Comparison of ENCODE assay signal across 8 cellular contexts in the genomic region with DNA sequence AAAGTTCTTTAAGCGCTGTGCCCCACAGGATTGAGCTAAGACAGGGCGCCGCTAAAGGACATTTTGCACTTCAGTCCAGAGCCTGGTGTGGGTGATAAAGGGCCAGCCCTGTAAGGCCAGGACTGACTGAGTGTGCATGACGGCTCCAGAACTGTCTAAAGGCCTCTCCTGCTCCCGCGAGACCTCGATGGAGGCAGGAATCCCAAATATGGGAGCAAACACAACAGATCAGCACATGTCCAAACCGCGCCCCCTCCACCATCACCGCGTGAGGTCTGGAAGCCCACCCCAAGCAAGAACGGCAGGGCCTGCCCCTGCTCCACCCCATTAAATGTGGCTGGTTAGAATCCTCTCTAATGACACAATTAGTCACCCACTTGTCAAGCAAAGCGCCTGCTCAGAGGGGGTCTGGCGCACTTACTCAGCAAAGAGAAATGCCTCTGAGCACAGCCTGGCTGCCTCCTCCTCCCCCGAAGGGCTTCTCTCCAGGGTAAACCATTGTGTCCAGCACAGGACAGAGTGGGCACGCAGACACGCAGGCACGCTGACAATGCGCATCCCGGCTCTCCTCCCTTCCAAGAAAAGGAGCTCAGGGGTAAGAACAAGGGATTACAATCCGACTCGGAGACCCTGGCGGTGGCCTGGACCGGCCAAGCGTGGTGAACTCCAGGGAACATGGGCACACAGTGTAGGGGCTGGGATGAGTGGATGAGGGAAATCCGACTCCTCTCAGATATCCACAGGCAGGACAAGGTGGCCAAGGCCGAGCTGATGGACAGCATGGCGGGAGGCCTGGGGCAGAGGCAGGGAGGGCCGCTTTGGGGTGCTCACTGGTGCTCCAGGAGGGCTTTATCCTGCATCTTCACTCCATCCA. TPM values are rescaled to one million over a fixed set of nuclear protein-coding genes. Genes with fewer than 3 reads are reported as not detected.
DNase-seq lines count a peak whose midpoint lies in the region; ATAC-seq and TF ChIP-seq lines count a peak whose summit lies in the region.

No MANE protein-coding gene starts in this region.

- H3K27ac Mint-ChIP-seq in T-helper 17 cell (no peak overlapping the region), natural killer cell (peak overlapping the region; percentile 41 to 52)

- peak overlapping the region; percentile 75 to 81 (median 78) for H3K4me3 ChIP-seq in fibroblast of lung (replicated peaks in 1 of 4; ENCODE audit: control extremely low read depth in 1 of 4, insufficient read depth in 1 of 4, low read depth in 3 of 4, low read length in 4 of 4)

- no peak overlapping the region for H2AFZ ChIP-seq in fibroblast of lung (ENCODE audit: low read length)

- ATAC-seq in T-helper 17 cell (no peak), natural killer cell (no peak), HG03095 (IDR thresholded peaks at IDR 0.05; ENCODE audit: unreplicated experiment) (no peak), HG03460 (IDR thresholded peaks at IDR 0.05; ENCODE audit: unreplicated experiment) (no peak), HG02642 (IDR thresholded peaks at IDR 0.05; ENCODE audit: poor library complexity, unreplicated experiment) (no peak)

- H3K4me3 Mint-ChIP-seq in T-helper 17 cell: peak overlapping the region; percentile 71
- peak overlapping the region; percentile 78 for H3K4me3 Mint-ChIP-seq in natural killer cell

- H3K79me2 ChIP-seq in fibroblast of lung (ENCODE audit: control insufficient read depth, insufficient read depth, low read length): peaks cover 53% of the 10 kb centered on the region

- peak overlapping the region; percentile 97 for H3K4me2 ChIP-seq in fibroblast of lung (ENCODE audit: extremely low read depth, insufficient read depth, low read length)

- H3K27me3 Mint-ChIP-seq in T-helper 17 cell (no peaks in the 10 kb centered on the region), natural killer cell (ENCODE audit: low read depth in 2 of 2) (no peaks in the 10 kb centered on the region)

- peaks cover 4% of the 10 kb centered on the region for H3K36me3 ChIP-seq in fibroblast of lung (ENCODE audit: control insufficient read depth, insufficient read depth, low read length)

- TF ChIP-seq CTCF in fibroblast of lung (conservative IDR thresholded peaks at IDR 0.05 in 1 of 2, IDR thresholded peaks at IDR 0.05 in 1 of 2; ENCODE audit: low read depth in 1 of 2, low read length in 2 of 2) (no peak), natural killer cell (IDR thresholded peaks at IDR 0.05) (no peak)

- DNase-seq in NCI-H2227 (lab: John Stamatoyannopoulos, UW; ENCODE audit: unreplicated experiment): peak; percentile 75
- no peak for DNase-seq in NCI-H2227 treated with DMSO at 0.1 percent for 48 hours (lab: John Stamatoyannopoulos, UW)
- no peak for DNase-seq in T-helper 17 cell
- DNase-seq in fibroblast of lung (ENCODE audit: low read depth in 2 of 2): peak; percentile 97 to 100
- no peak for DNase-seq in natural killer cell

- H3K9me3 ChIP-seq in T-helper 17 cell (ENCODE audit: control insufficient read depth, low read length, poor library complexity, severe bottlenecking) (no peaks in the 10 kb centered on the region), fibroblast of lung (ENCODE audit: control insufficient read depth, insufficient read depth, low read depth, low read length) (no peaks in the 10 kb centered on the region)

- peaks cover 19% of the 10 kb centered on the region for H3K4me1 ChIP-seq in fibroblast of lung (ENCODE audit: control insufficient read depth, extremely low read depth, insufficient read depth, low read length)

- H3K4me1 Mint-ChIP-seq in T-helper 17 cell (peaks cover 18% of the 10 kb centered on the region), natural killer cell (peaks cover 0 to 48% of the 10 kb centered on the region in 2 donors)

- H3K36me3 Mint-ChIP-seq in T-helper 17 cell (ENCODE audit: low read depth) (peaks cover 2% of the 10 kb centered on the region), natural killer cell (no peaks in the 10 kb centered on the region)

- no peaks in the 10 kb centered on the region for H4K20me1 ChIP-seq in fibroblast of lung (ENCODE audit: control insufficient read depth, extremely low read depth, insufficient read depth, low read length)

- no peaks in the 10 kb centered on the region for H3K9me3 Mint-ChIP-seq in natural killer cell

- H3K27me3 ChIP-seq in fibroblast of lung (ENCODE audit: control insufficient read depth, insufficient read depth, low read length): no peaks in the 10 kb centered on the region

- H3K27ac ChIP-seq in fibroblast of lung (ENCODE audit: insufficient read depth, low read length): peak overlapping the region; percentile 99

- intact Hi-C loops in natural killer cell (cut with micrococcal nuclease): no loop called here

- peak overlapping the region; percentile 72 for H3K9ac ChIP-seq in fibroblast of lung (ENCODE audit: insufficient read depth, low read length)

RNA-seq across cellular contexts. Expression of a gene that starts 1.5 kb away (rescaled TPM):
- total RNA-seq in T-helper 17 cell: 1 to 10 TPM; 5.7 to 8.0 TPM
- total RNA-seq in fibroblast of lung: 127 and 142 TPM in 2 replicates
- polyA plus RNA-seq in fibroblast of lung: 215 and 307 TPM in 2 replicates
- 189 and 250 TPM in 2 replicates for polyA plus RNA-seq in fibroblast of lung (2012)
- 200 and 284 TPM in 2 replicates for polyA minus RNA-seq in fibroblast of lung (ENCODE audit: low replicate concordance)
- 10 to 100 TPM; 31.6 to 47.6 (median 46.5) TPM for total RNA-seq in natural killer cell

RNA-seq across cellular contexts. Expression of a gene that starts 17.1 kb away (rescaled TPM):
- total RNA-seq in T-helper 17 cell: 100 to 1,000 TPM; 124 to 137 TPM
- 13.6 and 16.2 TPM in 2 replicates for total RNA-seq in fibroblast of lung
- 16.5 and 17.7 TPM in 2 replicates for polyA plus RNA-seq in fibroblast of lung
- 36.7 and 39.6 TPM in 2 replicates for polyA plus RNA-seq in fibroblast of lung (2012)
- polyA minus RNA-seq in fibroblast of lung (ENCODE audit: low replicate concordance): 32.0 and 51.9 TPM in 2 replicates
- total RNA-seq in natural killer cell: 100 to 1,000 TPM; 169 to 257 (median 195) TPM

RNA-seq across cellular contexts. Expression of a gene that starts 17.3 kb away (rescaled TPM):
- 10 to 100 TPM; 35.1 to 36.2 TPM for total RNA-seq in T-helper 17 cell
- total RNA-seq in fibroblast of lung: 21.1 and 26.4 TPM in 2 replicates
- 34.5 and 35.1 TPM in 2 replicates for polyA plus RNA-seq in fibroblast of lung
- polyA plus RNA-seq in fibroblast of lung (2012): 28.1 and 31.8 TPM in 2 replicates
- 9.5 and 15.8 TPM in 2 replicates for polyA minus RNA-seq in fibroblast of lung (ENCODE audit: low replicate concordance)
- total RNA-seq in natural killer cell: 10 to 100 TPM; 31.9 to 57.7 (median 34.2) TPM

RNA-seq across cellular contexts. Expression of a gene that starts 27.8 kb away (rescaled TPM):
- total RNA-seq in T-helper 17 cell (100 to 1,000 TPM; 351 to 393 TPM), fibroblast of lung (59.6 and 77.5 TPM in 2 replicates), natural killer cell (100 to 1,000 TPM; 402 to 548 (median 503) TPM)
- 203 and 238 TPM in 2 replicates for polyA plus RNA-seq in fibroblast of lung
- 156 and 211 TPM in 2 replicates for polyA plus RNA-seq in fibroblast of lung (2012)
- 72.2 and 86.0 TPM in 2 replicates for polyA minus RNA-seq in fibroblast of lung (ENCODE audit: low replicate concordance)

RNA-seq across cellular contexts. Expression of a gene that starts 28.6 kb away (rescaled TPM):
- total RNA-seq in T-helper 17 cell: 10 to 100 TPM; 29.4 to 36.7 TPM
- 15.7 and 31.4 TPM in 2 replicates for total RNA-seq in fibroblast of lung
- polyA plus RNA-seq in fibroblast of lung: 20.1 and 22.4 TPM in 2 replicates
- polyA plus RNA-seq in fibroblast of lung (2012): 14.7 and 15.3 TPM in 2 replicates
- 15.4 and 23.3 TPM in 2 replicates for polyA minus RNA-seq in fibroblast of lung (ENCODE audit: low replicate concordance)
- total RNA-seq in natural killer cell: 10 to 100 TPM; 32.7 to 44.0 (median 33.9) TPM

Comparison
In these comparisons a context has a peak if more than half of its experiments do, and no peak if none do; other contexts are left out.
1. DNase-seq: peak in NCI-H2227 (single experiment) and fibroblast of lung (2 of 2); none in NCI-H2227 treated with DMSO at 0.1 percent for 48 hours (single experiment), T-helper 17 cell (0 of 3) and natural killer cell (single experiment).